Comparison of ENCODE assay signal across 8 cellular contexts in the genomic region with DNA sequence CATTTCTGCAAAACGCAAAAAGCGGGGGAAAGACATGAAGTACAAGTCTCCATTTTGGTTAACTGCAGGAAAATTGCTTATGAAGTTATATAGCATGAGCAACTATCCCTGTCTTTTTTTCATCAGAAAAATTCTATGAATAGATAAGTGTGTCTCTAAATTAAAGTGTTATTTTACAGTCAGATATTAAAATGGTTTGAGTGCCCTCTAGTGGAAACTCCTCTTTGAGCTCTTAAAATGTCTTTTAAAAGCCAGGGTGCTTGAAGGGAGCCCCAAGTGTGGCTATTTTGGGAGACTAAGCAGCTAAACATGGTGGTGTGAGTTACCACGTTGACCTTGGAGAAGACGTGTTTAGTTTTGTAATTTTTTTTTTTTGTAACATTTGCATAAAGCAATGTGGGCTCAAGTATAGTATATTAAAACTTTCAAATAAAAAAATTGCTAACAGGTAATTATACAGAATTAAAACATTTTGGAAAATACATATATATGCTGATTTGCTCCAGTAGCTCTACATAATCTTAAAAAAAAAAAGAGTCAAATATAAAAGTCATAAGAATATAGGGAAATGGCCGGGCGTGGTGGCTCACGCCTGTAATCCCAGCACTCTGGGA.
DNase-seq lines count a peak whose midpoint lies in the region; ATAC-seq and TF ChIP-seq lines count a peak whose summit lies in the region.

No MANE protein-coding gene starts in this region.

- H3K4me2 ChIP-seq in Loucy (ENCODE audit: low read depth, low read length, poor library complexity, severe bottlenecking): no peak overlapping the region

- ATAC-seq in RWPE2 (ENCODE audit: low read depth) (peak; percentile 56; the same call in 2 of the 3 replicates), aorta (ENCODE audit: low FRiP score) (no peak)

- H3K4me3 Mint-ChIP-seq in osteocyte (ENCODE audit: unreplicated experiment): no peak overlapping the region
- no peak overlapping the region for H3K4me3 Mint-ChIP-seq in activated T-helper 1 cell treated with anti-CD3 and anti-CD28 coated beads, Interleukin-12 subunit alpha, Interleukin-12 subunit beta, Interleukin-2, Interleukin-4 antibody, amounts not matched to agents 30 ng/mL and 10 ng/mL and 1 ng/mL, durations not matched to agents 14 hours and 24 hours and 36 hours

- no peak overlapping the region for H2AFZ ChIP-seq in Loucy (ENCODE audit: low read length)

- H3K27ac ChIP-seq in RWPE2 (ENCODE audit: poor library complexity, severe bottlenecking) (no peak overlapping the region), aorta (ENCODE audit: low read depth in 1 of 2, low read length in 2 of 2) (no peak overlapping the region)

- H3K9me3 Mint-ChIP-seq in osteocyte (ENCODE audit: unreplicated experiment): no peaks in the 10 kb centered on the region
- H3K9me3 Mint-ChIP-seq in activated T-helper 1 cell treated with anti-CD3 and anti-CD28 coated beads, Interleukin-12 subunit alpha, Interleukin-12 subunit beta, Interleukin-2, Interleukin-4 antibody, amounts not matched to agents 30 ng/mL and 10 ng/mL and 1 ng/mL, durations not matched to agents 14 hours and 24 hours and 36 hours: no peaks in the 10 kb centered on the region

- H3K4me3 ChIP-seq in Loucy (ENCODE audit: low read length, poor library complexity, severe bottlenecking) (no peak overlapping the region), RWPE2 (ENCODE audit: severe bottlenecking) (no peak overlapping the region), fibroblast of mammary gland (ENCODE audit: control insufficient read depth, low read depth, low read length) (no peak overlapping the region), aorta (ENCODE audit: low read length in 2 of 2) (no peak overlapping the region)

- no peaks in the 10 kb centered on the region for H3F3A ChIP-seq in Loucy (ENCODE audit: low read depth)

- no peaks in the 10 kb centered on the region for H3K4me1 ChIP-seq in Loucy (ENCODE audit: insufficient read depth, low read length, poor library complexity, severe bottlenecking)
- no peaks in the 10 kb centered on the region for H3K4me1 ChIP-seq in RWPE2 (ENCODE audit: insufficient read depth, poor library complexity, severe bottlenecking)
- H3K4me1 ChIP-seq in aorta (ENCODE audit: control insufficient read depth in 1 of 2, insufficient read depth in 2 of 2, low read length in 2 of 2): no peaks in the 10 kb centered on the region

- H3K27ac Mint-ChIP-seq in osteocyte (ENCODE audit: unreplicated experiment): no peak overlapping the region
- no peak overlapping the region for H3K27ac Mint-ChIP-seq in activated T-helper 1 cell treated with anti-CD3 and anti-CD28 coated beads, Interleukin-12 subunit alpha, Interleukin-12 subunit beta, Interleukin-2, Interleukin-4 antibody, amounts not matched to agents 30 ng/mL and 10 ng/mL and 1 ng/mL, durations not matched to agents 14 hours and 24 hours and 36 hours

- no peaks in the 10 kb centered on the region for H3K79me2 ChIP-seq in Loucy (ENCODE audit: insufficient read depth, low read length)

- H3K9me2 ChIP-seq in Loucy (replicated peaks; ENCODE audit: low read depth, low read length): no peaks in the 10 kb centered on the region

- peak; percentile 7 for DNase-seq in ELF-1 (ENCODE audit: low read depth, low spot score)
- DNase-seq in RWPE2 (ENCODE audit: low spot score): no peak
- DNase-seq in fibroblast of mammary gland (ENCODE audit: low read depth): peak; percentile 74
- no peak for DNase-seq in osteocyte (ENCODE audit: extremely low spot score, unreplicated experiment)
- no peak for DNase-seq in NCI-H1048 (lab: John Stamatoyannopoulos, UW)
- no peak for DNase-seq in aorta
- DNase-seq in activated T-helper 1 cell treated with anti-CD3 and anti-CD28 coated beads, Interleukin-12 subunit alpha, Interleukin-12 subunit beta, Interleukin-2, Interleukin-4 antibody, amounts not matched to agents 30 ng/mL and 10 ng/mL and 1 ng/mL, durations not matched to agents 14 hours and 24 hours and 36 hours (ENCODE audit: low spot score): no peak

- H3K4me1 Mint-ChIP-seq in osteocyte (ENCODE audit: unreplicated experiment): no peaks in the 10 kb centered on the region
- no peaks in the 10 kb centered on the region for H3K4me1 Mint-ChIP-seq in activated T-helper 1 cell treated with anti-CD3 and anti-CD28 coated beads, Interleukin-12 subunit alpha, Interleukin-12 subunit beta, Interleukin-2, Interleukin-4 antibody, amounts not matched to agents 30 ng/mL and 10 ng/mL and 1 ng/mL, durations not matched to agents 14 hours and 24 hours and 36 hours (ENCODE audit: low read depth)

- no peaks in the 10 kb centered on the region for H4K20me1 ChIP-seq in Loucy (ENCODE audit: insufficient read depth, low read length, poor library complexity, severe bottlenecking)

- intact Hi-C loops in aorta (cut with DNase I): loop anchor here (2.0 to 10.0 kb wide), 3 partner anchors 75 to 1248 kb away; a partner anchor contains a TSS
- intact Hi-C loops in activated T-helper 1 cell treated with anti-CD3 and anti-CD28 coated beads, Interleukin-12 subunit alpha, Interleukin-12 subunit beta, Interleukin-2, Interleukin-4 antibody, amounts not matched to agents 30 ng/mL and 10 ng/mL and 1 ng/mL, durations not matched to agents 14 hours and 24 hours and 36 hours (cut with micrococcal nuclease): loop anchor here (2.0 to 10.0 kb wide), 3 partner anchors 124 to 1442 kb away; no protein-coding TSS in a partner anchor

- TF ChIP-seq CTCF in Loucy (conservative IDR thresholded peaks at IDR 0.05; ENCODE audit: low read length): peak; percentile 81
- peak; percentile 82 for TF ChIP-seq CTCF in RWPE2 (IDR thresholded peaks at IDR 0.05; ENCODE audit: poor library complexity, severe bottlenecking)
- TF ChIP-seq CTCF in fibroblast of mammary gland (conservative IDR thresholded peaks at IDR 0.05; ENCODE audit: control insufficient read depth, insufficient read depth, low read depth, low read length): peak; percentile 60
- TF ChIP-seq CTCF in osteocyte (IDR thresholded peaks at IDR 0.05): peak; percentile 75

- H3K9me3 ChIP-seq in Loucy (ENCODE audit: insufficient read depth, low read depth, low read length): no peaks in the 10 kb centered on the region
- no peaks in the 10 kb centered on the region for H3K9me3 ChIP-seq in RWPE2 (ENCODE audit: severe bottlenecking)
- H3K9me3 ChIP-seq in aorta (ENCODE audit: control insufficient read depth, low read length): no peaks in the 10 kb centered on the region

- no peak overlapping the region for H3K9ac ChIP-seq in Loucy (ENCODE audit: low read depth, low read length, poor library complexity, severe bottlenecking)

- no peaks in the 10 kb centered on the region for H3K27me3 ChIP-seq in Loucy (ENCODE audit: insufficient read depth, low read length, poor library complexity, severe bottlenecking)
- no peaks in the 10 kb centered on the region for H3K27me3 ChIP-seq in RWPE2 (ENCODE audit: insufficient read depth, poor library complexity, severe bottlenecking)
- no peaks in the 10 kb centered on the region for H3K27me3 ChIP-seq in aorta (ENCODE audit: control insufficient read depth in 1 of 2, insufficient read depth in 2 of 2, low read length in 1 of 2)

- H3K36me3 Mint-ChIP-seq in osteocyte (ENCODE audit: unreplicated experiment): peaks cover 30% of the 10 kb centered on the region
- no peaks in the 10 kb centered on the region for H3K36me3 Mint-ChIP-seq in activated T-helper 1 cell treated with anti-CD3 and anti-CD28 coated beads, Interleukin-12 subunit alpha, Interleukin-12 subunit beta, Interleukin-2, Interleukin-4 antibody, amounts not matched to agents 30 ng/mL and 10 ng/mL and 1 ng/mL, durations not matched to agents 14 hours and 24 hours and 36 hours (ENCODE audit: low read depth)

- WGBS in aorta, 2 donors: 67 to 68% methylated on average over 7 of the region's 7 CpGs

- H3K27me3 Mint-ChIP-seq in osteocyte (ENCODE audit: unreplicated experiment): no peaks in the 10 kb centered on the region
- peaks cover 7% of the 10 kb centered on the region for H3K27me3 Mint-ChIP-seq in activated T-helper 1 cell treated with anti-CD3 and anti-CD28 coated beads, Interleukin-12 subunit alpha, Interleukin-12 subunit beta, Interleukin-2, Interleukin-4 antibody, amounts not matched to agents 30 ng/mL and 10 ng/mL and 1 ng/mL, durations not matched to agents 14 hours and 24 hours and 36 hours (ENCODE audit: insufficient read depth)

- H3K36me3 ChIP-seq in Loucy (ENCODE audit: insufficient read depth, low read length) (no peaks in the 10 kb centered on the region), RWPE2 (ENCODE audit: low read depth) (peaks cover 10% of the 10 kb centered on the region; the same call in 1 of the 2 replicates), aorta (ENCODE audit: control insufficient read depth in 1 of 2, insufficient read depth in 2 of 2, low read length in 1 of 2) (no peaks in the 10 kb centered on the region)

Comparison
In these comparisons a context has a peak if more than half of its experiments do, and no peak if none do; other contexts are left out.
1. DNase-seq: peak in ELF-1 (single experiment) and fibroblast of mammary gland (single experiment); none in RWPE2 (single experiment), osteocyte (single experiment), NCI-H1048 (single experiment), aorta (0 of 2) and activated T-helper 1 cell treated with anti-CD3 and anti-CD28 coated beads, Interleukin-12 subunit alpha, Interleukin-12 subunit beta, Interleukin-2, Interleukin-4 antibody, amounts not matched to agents 30 ng/mL and 10 ng/mL and 1 ng/mL, durations not matched to agents 14 hours and 24 hours and 36 hours (single experiment).
2. Peak in every context shown above with its lines, with median percentiles within 50 percentile points of each other: CTCF ChIP-seq.